ENCODE assay signal across 8 cellular contexts in the genomic region with DNA sequence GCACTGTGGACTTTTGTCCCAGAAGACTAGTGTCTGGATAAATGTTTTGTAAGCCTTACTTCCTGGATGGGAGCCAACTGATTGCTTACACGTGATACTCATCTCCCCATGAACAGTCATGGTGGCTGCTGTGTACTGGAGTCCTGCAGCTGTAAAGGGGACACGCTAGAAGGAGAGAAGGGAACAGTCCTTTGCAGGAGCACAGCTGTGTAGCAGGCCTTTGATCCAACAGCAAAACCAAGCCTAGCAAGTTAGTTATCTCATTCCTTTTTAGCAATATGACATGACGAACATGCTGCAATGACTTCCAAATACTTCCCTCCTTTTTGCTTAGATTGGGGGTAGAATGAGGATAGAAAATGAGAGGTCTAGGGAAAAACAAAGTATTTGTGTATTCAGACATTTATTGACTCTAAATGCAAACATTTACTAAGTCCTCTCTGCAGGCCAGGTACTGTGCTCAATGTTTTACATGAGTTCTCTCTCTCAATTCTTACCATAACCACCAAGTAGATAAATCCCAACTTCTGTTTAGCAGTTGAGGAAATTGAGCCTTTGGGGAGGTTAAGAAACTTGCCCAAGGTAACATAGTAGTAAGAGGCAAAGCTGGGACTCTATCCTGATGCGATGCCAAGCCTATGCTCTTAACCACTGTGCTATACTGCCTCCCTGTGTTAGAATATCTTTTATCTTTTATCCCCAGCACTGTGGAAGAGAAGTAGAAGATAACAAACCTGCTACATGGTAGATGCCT. TPM values are rescaled to one million over a fixed set of nuclear protein-coding genes. Genes with fewer than 3 reads are reported as not detected.
A peak's percentile ranks its signal among the peaks of the same experiment; 100 is the strongest.
DNase-seq lines count a peak whose midpoint lies in the region; ATAC-seq and TF ChIP-seq lines count a peak whose summit lies in the region.

No MANE protein-coding gene starts in this region.

- peak overlapping the region; percentile 70 for H3K9ac ChIP-seq in GM23248

- H3K27me3 ChIP-seq in GM23248 (replicated peaks; ENCODE audit: insufficient read depth) (no peaks in the 10 kb centered on the region), uterus (no peaks in the 10 kb centered on the region)

- in situ Hi-C loops in GM23248 (cut with MboI): no loop called here

- no peaks in the 10 kb centered on the region for H3K9me2 ChIP-seq in GM23248 (ENCODE audit: insufficient read depth)

- DNase-seq in COR-L47 (lab: John Stamatoyannopoulos, UW) (peak; percentile 75), GM23248 (peak; percentile 82), NCI-H510A treated with DMSO at 0.1 percent for 48 hours (lab: John Stamatoyannopoulos, UW) (peak; percentile 95), MCF 10A (ENCODE audit: unreplicated experiment) (peak; percentile 77), left lobe of liver (ENCODE audit: low spot score) (peak; percentile 78), uterus (peak in 1 of 2 donors; percentile 33), T1000 (lab: John Stamatoyannopoulos, UW) (no peak)

- intact Hi-C loops in MCF 10A (cut with micrococcal nuclease): loop anchor here (1.0 to 5.0 kb wide), 7 partner anchors 118 to 426 kb away; no protein-coding TSS in a partner anchor
- intact Hi-C loops in uterus (cut with DNase I; ENCODE audit: low total_unique reads): no loop called here

- CTCF ChIA-PET in MCF 10A (lab: Yijun Ruan, JAX): interaction anchor here (0.6 to 3.8 kb wide), 12 partner anchors 13 to 425 kb away, joined by 3 to 35 read pairs (median 3); no protein-coding TSS in a partner anchor

- H3K36me3 ChIP-seq in GM23248 (ENCODE audit: low read depth): no peaks in the 10 kb centered on the region
- no peaks in the 10 kb centered on the region for H3K36me3 ChIP-seq in uterus

- ATAC-seq in left lobe of liver: peak; percentile 77
- ATAC-seq in HG02588 (IDR thresholded peaks at IDR 0.05; ENCODE audit: unreplicated experiment): no peak

- H3K36me3 Mint-ChIP-seq in MCF 10A (ENCODE audit: insufficient read depth, unreplicated experiment): peaks cover 11% of the 10 kb centered on the region

- no peaks in the 10 kb centered on the region for H3K9me3 Mint-ChIP-seq in MCF 10A (ENCODE audit: unreplicated experiment)

- H3K4me3 ChIP-seq in GM23248: no peak overlapping the region
- no peak overlapping the region for H3K4me3 ChIP-seq in uterus

- H3K4me3 Mint-ChIP-seq in MCF 10A (ENCODE audit: unreplicated experiment): no peak overlapping the region

- TF ChIP-seq CTCF in MCF 10A (IDR thresholded peaks at IDR 0.05; ENCODE audit: unreplicated experiment) (peak; percentile 46), uterus (IDR thresholded peaks at IDR 0.05) (peak in 2 of 4 experiments; percentile 24 to 29)

- peaks cover 33% of the 10 kb centered on the region for H3K4me1 ChIP-seq in GM23248 (ENCODE audit: insufficient read depth)
- H3K4me1 ChIP-seq in uterus: peaks cover 0 to 14% of the 10 kb centered on the region in 2 donors

- peaks cover 28% of the 10 kb centered on the region for H3F3A ChIP-seq in GM23248 (ENCODE audit: insufficient read depth)

- H3K27ac ChIP-seq in GM23248: peak overlapping the region; percentile 84
- peak overlapping the region; percentile 57 to 68 for H3K27ac ChIP-seq in uterus

- no peaks in the 10 kb centered on the region for H3K9me3 ChIP-seq in GM23248 (ENCODE audit: low read depth)
- no peaks in the 10 kb centered on the region for H3K9me3 ChIP-seq in uterus

- BruUV-seq in MCF 10A (replicated peaks; lab: Mats Ljungman, UMichigan): no TSS peak

- H3K79me2 ChIP-seq in GM23248 (ENCODE audit: insufficient read depth): peaks cover 21% of the 10 kb centered on the region

- peak overlapping the region; percentile 95 for H3K4me2 ChIP-seq in GM23248 (ENCODE audit: unreplicated experiment)

- H3K4me1 Mint-ChIP-seq in MCF 10A (ENCODE audit: insufficient read depth, unreplicated experiment): peaks cover 42% of the 10 kb centered on the region

- H2AFZ ChIP-seq in GM23248: peak overlapping the region; percentile 76; the same call in 1 of the 2 replicates

- no peak for TF ChIP-seq POLR2A in uterus (IDR thresholded peaks at IDR 0.05)

- no peaks in the 10 kb centered on the region for H3K27me3 Mint-ChIP-seq in MCF 10A (ENCODE audit: insufficient read depth, unreplicated experiment)

- H4K20me1 ChIP-seq in GM23248 (ENCODE audit: insufficient read depth): no peaks in the 10 kb centered on the region

- 39 to 40% methylated on average over 4 of the region's 4 CpGs for WGBS in GM23248 (ENCODE audit: low coverage in 1 of 2, low lambda C conversion rate in 2 of 2, missing lambda C conversion rate in 2 of 2), 2 experiments

- peak overlapping the region; percentile 68 for H3K27ac Mint-ChIP-seq in MCF 10A (ENCODE audit: low read depth, unreplicated experiment)

- POLR2A ChIA-PET in MCF 10A (lab: Yijun Ruan, JAX): interaction anchor here (0.7 to 4.3 kb wide), 3 partner anchors 32 to 136 kb away, joined by 3 to 44 read pairs (median 12); partner anchors contain the start of gene RAPH1

RNA-seq across cellular contexts. Expression of gene CD28, which starts 55.4 kb away (rescaled TPM):
- 0.11 TPM in 1 of 2 replicates, not detected in the other for total RNA-seq in GM23248 (2014; rRNA removed; shearing (Covaris generic))
- polyA plus RNA-seq in GM23248 (2016; fragmentation: Nextera tagmentation; extraction: Ambion mirVana): 0.10 and 0.11 TPM in 2 replicates
- total RNA-seq in MCF 10A (2022) (not detected in 2 replicates), left lobe of liver (1.5 TPM), uterus (1 to 10 TPM in 2 of 4 donors, under 1 TPM in 1, not detected in 1; 0.49 to 7.4 (median 1.5) TPM)
